Comparison of ENCODE assay signal across 27 cellular contexts in genomic region chr16:48533931-48534330, GRCh38.
"Had no signal": no experiment of that assay in that cellular context is flagged by ENCODE, and none has a peak within 500 bp of the region (broad histone marks: within the 10 kb centered on the region; RNA-seq: fewer than 3 reads in every experiment).

No MANE protein-coding gene starts in this region.

- H3K4me3 Mint-ChIP-seq: activated B cell treated with CpG ODN at 0.5 μM for 24 hours; activated CD4-positive, alpha-beta memory T cell treated with anti-CD3 and anti-CD28 coated beads for 36 hours; activated CD4-positive, alpha-beta T cell treated with anti-CD3 and anti-CD28 coated beads, Interleukin-2, amount 10 ng/mL, durations not matched to agents 24 days and 14 days; activated T-cell treated with anti-CD3 and anti-CD28 coated beads, Interleukin-2, amount 50 U/mL, for 24 hours; activated T-helper 1 cell treated with anti-CD3 and anti-CD28 coated beads, Interleukin-12 subunit alpha, Interleukin-12 subunit beta, Interleukin-2, Interleukin-4 antibody, amounts not matched to agents 30 ng/mL and 10 ng/mL and 1 ng/mL, durations not matched to agents 14 hours and 24 hours and 36 hours; brain; T-cell had no signal

- ATAC-seq: activated naive CD4-positive, alpha-beta T cell treated with anti-CD3 and anti-CD28 coated beads, Interleukin-2, amount 50 U/mL, for 72 hours; T-cell had no signal

- H3K36me3 Mint-ChIP-seq: activated CD4-positive, alpha-beta memory T cell treated with anti-CD3 and anti-CD28 coated beads for 36 hours; activated naive CD4-positive, alpha-beta T cell treated with anti-CD3 and anti-CD28 coated beads, Interleukin-2, amount 50 U/mL, for 72 hours had no signal

- H3K9me3 Mint-ChIP-seq: activated B cell treated with CpG ODN at 0.5 μM for 24 hours; activated CD4-positive, alpha-beta memory T cell treated with anti-CD3 and anti-CD28 coated beads for 36 hours; activated naive CD4-positive, alpha-beta T cell treated with anti-CD3 and anti-CD28 coated beads, Interleukin-2, amount 50 U/mL, for 72 hours; activated T-cell treated with anti-CD3 and anti-CD28 coated beads, Interleukin-2, amount 50 U/mL, for 24 hours; activated T-helper 1 cell treated with anti-CD3 and anti-CD28 coated beads, Interleukin-12 subunit alpha, Interleukin-12 subunit beta, Interleukin-2, Interleukin-4 antibody, amounts not matched to agents 30 ng/mL and 10 ng/mL and 1 ng/mL, durations not matched to agents 14 hours and 24 hours and 36 hours; T-cell had no signal

- H3K27ac Mint-ChIP-seq: activated B cell treated with CpG ODN at 0.5 μM for 24 hours; activated CD4-positive, alpha-beta memory T cell treated with anti-CD3 and anti-CD28 coated beads for 36 hours; activated CD4-positive, alpha-beta T cell treated with anti-CD3 and anti-CD28 coated beads, Interleukin-2, amount 10 ng/mL, durations not matched to agents 24 days and 14 days; activated T-cell treated with anti-CD3 and anti-CD28 coated beads, Interleukin-2, amount 50 U/mL, for 24 hours; activated T-helper 1 cell treated with anti-CD3 and anti-CD28 coated beads, Interleukin-12 subunit alpha, Interleukin-12 subunit beta, Interleukin-2, Interleukin-4 antibody, amounts not matched to agents 30 ng/mL and 10 ng/mL and 1 ng/mL, durations not matched to agents 14 hours and 24 hours and 36 hours; T-cell had no signal

- FAIRE-seq: astrocyte, RCC 7860, TTC549 had no signal

- H3K4me3 ChIP-seq: SK-N-MC had no signal

- H3K27me3 Mint-ChIP-seq: activated B cell treated with CpG ODN at 0.5 μM for 24 hours; activated CD4-positive, alpha-beta memory T cell treated with anti-CD3 and anti-CD28 coated beads for 36 hours; activated CD4-positive, alpha-beta T cell treated with anti-CD3 and anti-CD28 coated beads, Interleukin-2, amount 10 ng/mL, durations not matched to agents 24 days and 14 days; activated T-cell treated with anti-CD3 and anti-CD28 coated beads, Interleukin-2, amount 50 U/mL, for 24 hours; brain; T-cell had no signal

- DNase-seq: activated B cell treated with CpG ODN at 0.5 μM for 24 hours; activated CD4-positive, alpha-beta memory T cell treated with anti-CD3 and anti-CD28 coated beads for 36 hours; activated CD4-positive, alpha-beta T cell treated with anti-CD3 and anti-CD28 coated beads for 1 hour; activated CD4-positive, alpha-beta T cell treated with anti-CD3 and anti-CD28 coated beads, Interleukin-2, amount 10 ng/mL, durations not matched to agents 24 days and 14 days; activated CD8-positive, alpha-beta memory T cell treated with anti-CD3 and anti-CD28 coated beads, Interleukin-2, amount 50 U/mL, for 4 hours; activated effector memory CD4-positive, alpha-beta T cell treated with anti-CD3 and anti-CD28 coated beads, Interleukin-2, amount 50 U/mL, for 16 hours; activated naive CD4-positive, alpha-beta T cell treated with Interleukin-2 at 50 U/mL for 16 hours; activated T-cell treated with anti-CD3 and anti-CD28 coated beads, Interleukin-2, amount 50 U/mL, for 24 hours; amygdala; Kasumi-1; KBM-7; NCI-H1105 treated with DMSO at 0.1 percent for 48 hours; NCI-H1436 treated with DMSO at 0.1 percent for 48 hours; NCI-H187; NCI-H2081; NCI-H446; NCI-H524; T-cell; T-helper 2 cell; T1000 had no signal
